ENCODE assay signal across 25 cellular contexts in the genomic region with DNA sequence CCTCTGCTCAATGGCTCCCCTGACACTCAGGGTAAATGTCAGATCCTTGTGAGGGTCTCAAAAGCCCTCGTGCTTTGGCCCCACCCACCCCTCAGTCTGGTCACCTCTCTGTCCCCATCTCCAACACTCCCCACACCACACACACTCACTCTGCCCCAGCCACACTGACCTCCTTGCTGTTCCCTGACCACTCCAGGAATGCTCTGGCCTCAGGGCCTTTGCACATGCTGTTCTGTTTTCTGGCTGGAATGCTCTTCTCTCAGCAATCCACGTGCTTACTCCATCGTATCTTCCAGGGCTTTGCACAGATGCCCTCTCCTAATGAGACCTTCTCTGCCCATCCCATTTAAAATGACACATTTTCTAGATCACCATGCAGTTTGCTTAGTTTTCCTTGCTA. TPM values are rescaled to one million over a fixed set of nuclear protein-coding genes. Genes with fewer than 3 reads are reported as not detected.
"Had no signal": no experiment of that assay in that cellular context is flagged by ENCODE, and none has a peak within 500 bp of the region (broad histone marks: within the 10 kb centered on the region; RNA-seq: fewer than 3 reads in every experiment).

No MANE protein-coding gene starts in this region.

- H3K79me2 ChIP-seq: parathyroid adenoma had no signal

- H3K36me3 ChIP-seq: cardiac muscle cell, left lung, stomach, suprapubic skin, transverse colon, uterus had no signal

- H3K9me3 Mint-ChIP-seq: activated naive CD8-positive, alpha-beta T cell treated with anti-CD3 and anti-CD28 coated beads, Interleukin-2, amount 50 U/mL, for 24 hours; naive thymus-derived CD8-positive, alpha-beta T cell; stimulated activated effector memory CD8-positive, alpha-beta T cell treated with anti-CD3 and anti-CD28 coated beads, Interleukin-12 subunit alpha, Interleukin-12 subunit beta, amount 100 ng/mL, for 72 hours had no signal

- H3K27ac ChIP-seq: body of pancreas, cardiac muscle cell, foreskin keratinocyte, parathyroid adenoma had no signal

- H3K36me3 Mint-ChIP-seq: naive thymus-derived CD8-positive, alpha-beta T cell; stimulated activated effector memory CD8-positive, alpha-beta T cell treated with anti-CD3 and anti-CD28 coated beads, Interleukin-12 subunit alpha, Interleukin-12 subunit beta, amount 100 ng/mL, for 72 hours had no signal

- H2AFZ ChIP-seq: parathyroid adenoma had no signal

- H3K27me3 ChIP-seq: body of pancreas, cardiac muscle cell, foreskin keratinocyte, suprapubic skin, transverse colon, uterus had no signal

- H3K4me3 Mint-ChIP-seq: activated CD4-positive, alpha-beta memory T cell treated with anti-CD3 and anti-CD28 coated beads, Interleukin-2, amount 10 ng/mL, durations not matched to agents 7 days and 5 days; activated naive CD8-positive, alpha-beta T cell treated with anti-CD3 and anti-CD28 coated beads, Interleukin-2, amount 50 U/mL, for 24 hours; activated T-helper 1 cell treated with anti-CD3 and anti-CD28 coated beads, Interleukin-12 subunit alpha, Interleukin-12 subunit beta, Interleukin-2, Interleukin-4 antibody, amounts not matched to agents 30 ng/mL and 10 ng/mL and 1 ng/mL, durations not matched to agents 14 hours and 24 hours and 36 hours; stimulated activated effector memory CD8-positive, alpha-beta T cell treated with anti-CD3 and anti-CD28 coated beads, Interleukin-12 subunit alpha, Interleukin-12 subunit beta, amount 100 ng/mL, for 72 hours; T-helper 17 cell had no signal

- H3K27me3 Mint-ChIP-seq: activated CD4-positive, alpha-beta memory T cell treated with anti-CD3 and anti-CD28 coated beads, Interleukin-2, amount 10 ng/mL, durations not matched to agents 7 days and 5 days had no signal

- DNase-seq: activated CD4-positive, alpha-beta memory T cell treated with anti-CD3 and anti-CD28 coated beads, Interleukin-2, amount 10 ng/mL, durations not matched to agents 7 days and 5 days; activated CD4-positive, alpha-beta T cell treated with anti-CD3 and anti-CD28 coated beads for 48 hours; activated gamma-delta T cell; activated naive CD4-positive, alpha-beta T cell treated with anti-CD3 and anti-CD28 coated beads, Interleukin-2, amount 50 U/mL, for 16 hours; activated naive CD8-positive, alpha-beta T cell treated with anti-CD3 and anti-CD28 coated beads, Interleukin-2, amount 50 U/mL, for 24 hours; body of pancreas; dermis blood vessel endothelial cell; effector CD8-positive, alpha-beta T cell; foreskin keratinocyte; kidney glomerular epithelial cell; left lung; naive thymus-derived CD8-positive, alpha-beta T cell; right cardiac atrium; stimulated activated CD4-positive, alpha-beta T cell treated with anti-CD3 and anti-CD28 coated beads, Interleukin-2, amount 100 ng/mL, for 24 hours; stomach; T-helper 17 cell; transverse colon; uterus had no signal

- H3K27ac Mint-ChIP-seq: activated CD4-positive, alpha-beta memory T cell treated with anti-CD3 and anti-CD28 coated beads, Interleukin-2, amount 10 ng/mL, durations not matched to agents 7 days and 5 days; activated naive CD8-positive, alpha-beta T cell treated with anti-CD3 and anti-CD28 coated beads, Interleukin-2, amount 50 U/mL, for 24 hours; activated T-helper 1 cell treated with anti-CD3 and anti-CD28 coated beads, Interleukin-12 subunit alpha, Interleukin-12 subunit beta, Interleukin-2, Interleukin-4 antibody, amounts not matched to agents 30 ng/mL and 10 ng/mL and 1 ng/mL, durations not matched to agents 14 hours and 24 hours and 36 hours; T-helper 17 cell had no signal

- H3K4me3 ChIP-seq: body of pancreas, cardiac muscle cell, left lung, lung, stomach, suprapubic skin, transverse colon, uterus had no signal

- H3K9ac ChIP-seq: parathyroid adenoma had no signal

- ATAC-seq: activated naive CD8-positive, alpha-beta T cell treated with anti-CD3 and anti-CD28 coated beads, Interleukin-2, amount 50 U/mL, for 24 hours; body of pancreas; foreskin keratinocyte; left lung; naive thymus-derived CD8-positive, alpha-beta T cell; stimulated activated effector memory CD8-positive, alpha-beta T cell treated with anti-CD3 and anti-CD28 coated beads, Interleukin-12 subunit alpha, Interleukin-12 subunit beta, amount 100 ng/mL, for 72 hours; T-helper 17 cell had no signal

- H3K4me1 ChIP-seq: body of pancreas, foreskin keratinocyte, parathyroid adenoma had no signal

- H3K4me1 Mint-ChIP-seq: T-helper 17 cell had no signal

- H3K9me3 ChIP-seq: body of pancreas, left lung, stomach, suprapubic skin, transverse colon, uterus had no signal

RNA-seq across cellular contexts. Expression of gene GAS7, which starts 28.2 kb away (rescaled TPM):
- total RNA-seq: pulmonary artery endothelial cell had no signal
